Comparison of ENCODE assay signal across 16 cellular contexts in the genomic region with DNA sequence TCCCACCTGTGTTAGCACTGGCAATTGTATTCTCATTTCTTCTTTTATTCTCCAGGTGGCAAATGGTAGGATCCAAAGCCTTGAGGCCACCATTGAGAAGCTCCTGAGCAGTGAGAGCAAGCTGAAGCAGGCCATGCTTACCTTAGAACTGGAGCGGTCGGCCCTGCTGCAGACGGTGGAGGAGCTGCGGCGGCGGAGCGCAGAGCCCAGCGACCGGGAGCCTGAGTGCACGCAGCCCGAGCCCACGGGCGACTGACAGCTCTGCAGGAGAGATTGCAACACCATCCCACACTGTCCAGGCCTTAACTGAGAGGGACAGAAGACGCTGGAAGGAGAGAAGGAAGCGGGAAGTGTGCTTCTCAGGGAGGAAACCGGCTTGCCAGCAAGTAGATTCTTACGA.
DNase-seq lines count a peak whose midpoint lies in the region; ATAC-seq lines count a peak whose summit lies in the region.
"Had no signal": no experiment of that assay in that cellular context is flagged by ENCODE, and none has a peak within 500 bp of the region (broad histone marks: within the 10 kb centered on the region; RNA-seq: fewer than 3 reads in every experiment).

No MANE protein-coding gene starts in this region.

- no peak for DNase-seq in activated CD4-positive, alpha-beta memory T cell treated with anti-CD3 and anti-CD28 coated beads for 36 hours
- DNase-seq in activated CD4-positive, alpha-beta memory T cell treated with anti-CD3 and anti-CD28 coated beads, Interleukin-2, amount 10 ng/mL, durations not matched to agents 7 days and 5 days, result no peak
- DNase-seq in islet precursor cell (peak; percentile 32), NAMALWA (ENCODE audit: low spot score) (no peak), mesenteric fat pad (ENCODE audit: low spot score) (no peak)
- no peak for DNase-seq in activated CD8-positive, alpha-beta T cell treated with anti-CD3 and anti-CD28 coated beads, Interleukin-2, amount 10 ng/mL, durations not matched to agents 7 days and 5 days
- DNase-seq: AML-193; CD4-positive, alpha-beta memory T cell; DMS153; DMS79 treated with DMSO at 0.1 percent for 48 hours; GF-D8; GOT3; HFFc6 had no signal

- H3K9me3 Mint-ChIP-seq in activated CD4-positive, alpha-beta memory T cell treated with anti-CD3 and anti-CD28 coated beads for 36 hours, result no peaks in the 10 kb centered on the region
- H3K9me3 Mint-ChIP-seq in activated CD4-positive, alpha-beta memory T cell treated with anti-CD3 and anti-CD28 coated beads, Interleukin-2, amount 10 ng/mL, durations not matched to agents 7 days and 5 days, result no peaks in the 10 kb centered on the region
- no peaks in the 10 kb centered on the region for H3K9me3 Mint-ChIP-seq in activated T-helper 17 cell treated with anti-CD3 and anti-CD28 coated beads, Interleukin-2, amount 50 U/mL, for 72 hours
- no peaks in the 10 kb centered on the region for H3K9me3 Mint-ChIP-seq in activated CD8-positive, alpha-beta T cell treated with anti-CD3 and anti-CD28 coated beads, Interleukin-2, amount 10 ng/mL, durations not matched to agents 7 days and 5 days (ENCODE audit: insufficient read depth)
- H3K9me3 Mint-ChIP-seq: CD4-positive, alpha-beta memory T cell; HFFc6 had no signal

- peak overlapping the region; percentile 40 for H3K27ac Mint-ChIP-seq in activated CD4-positive, alpha-beta memory T cell treated with anti-CD3 and anti-CD28 coated beads for 36 hours
- H3K27ac Mint-ChIP-seq in activated CD4-positive, alpha-beta memory T cell treated with anti-CD3 and anti-CD28 coated beads, Interleukin-2, amount 10 ng/mL, durations not matched to agents 7 days and 5 days, result no peak overlapping the region
- H3K27ac Mint-ChIP-seq in activated T-helper 17 cell treated with anti-CD3 and anti-CD28 coated beads, Interleukin-2, amount 50 U/mL, for 72 hours, result no peak overlapping the region
- no peak overlapping the region for H3K27ac Mint-ChIP-seq in activated CD8-positive, alpha-beta T cell treated with anti-CD3 and anti-CD28 coated beads, Interleukin-2, amount 10 ng/mL, durations not matched to agents 7 days and 5 days
- H3K27ac Mint-ChIP-seq: HFFc6 had no signal

- H3K4me1 Mint-ChIP-seq in activated CD4-positive, alpha-beta memory T cell treated with anti-CD3 and anti-CD28 coated beads for 36 hours (ENCODE audit: low read depth), result peaks cover 45% of the 10 kb centered on the region
- peaks cover 44% of the 10 kb centered on the region for H3K4me1 Mint-ChIP-seq in activated CD4-positive, alpha-beta memory T cell treated with anti-CD3 and anti-CD28 coated beads, Interleukin-2, amount 10 ng/mL, durations not matched to agents 7 days and 5 days
- H3K4me1 Mint-ChIP-seq in activated T-helper 17 cell treated with anti-CD3 and anti-CD28 coated beads, Interleukin-2, amount 50 U/mL, for 72 hours, result peaks cover 5% of the 10 kb centered on the region
- H3K4me1 Mint-ChIP-seq in activated CD8-positive, alpha-beta T cell treated with anti-CD3 and anti-CD28 coated beads, Interleukin-2, amount 10 ng/mL, durations not matched to agents 7 days and 5 days (ENCODE audit: low read depth), result peaks cover 29% of the 10 kb centered on the region

- no peaks in the 10 kb centered on the region for H3K27me3 Mint-ChIP-seq in activated CD4-positive, alpha-beta memory T cell treated with anti-CD3 and anti-CD28 coated beads for 36 hours
- peaks cover 4% of the 10 kb centered on the region for H3K27me3 Mint-ChIP-seq in activated CD4-positive, alpha-beta memory T cell treated with anti-CD3 and anti-CD28 coated beads, Interleukin-2, amount 10 ng/mL, durations not matched to agents 7 days and 5 days
- no peaks in the 10 kb centered on the region for H3K27me3 Mint-ChIP-seq in activated T-helper 17 cell treated with anti-CD3 and anti-CD28 coated beads, Interleukin-2, amount 50 U/mL, for 72 hours
- H3K27me3 Mint-ChIP-seq in activated CD8-positive, alpha-beta T cell treated with anti-CD3 and anti-CD28 coated beads, Interleukin-2, amount 10 ng/mL, durations not matched to agents 7 days and 5 days (ENCODE audit: low read depth), result no peaks in the 10 kb centered on the region
- H3K27me3 Mint-ChIP-seq: CD4-positive, alpha-beta memory T cell had no signal

- no peak overlapping the region for H3K4me3 Mint-ChIP-seq in activated CD4-positive, alpha-beta memory T cell treated with anti-CD3 and anti-CD28 coated beads for 36 hours
- no peak overlapping the region for H3K4me3 Mint-ChIP-seq in activated CD4-positive, alpha-beta memory T cell treated with anti-CD3 and anti-CD28 coated beads, Interleukin-2, amount 10 ng/mL, durations not matched to agents 7 days and 5 days
- peak overlapping the region; percentile 9 for H3K4me3 Mint-ChIP-seq in activated T-helper 17 cell treated with anti-CD3 and anti-CD28 coated beads, Interleukin-2, amount 50 U/mL, for 72 hours
- H3K4me3 Mint-ChIP-seq in activated CD8-positive, alpha-beta T cell treated with anti-CD3 and anti-CD28 coated beads, Interleukin-2, amount 10 ng/mL, durations not matched to agents 7 days and 5 days, result no peak overlapping the region
- H3K4me3 Mint-ChIP-seq: CD4-positive, alpha-beta memory T cell; HFFc6 had no signal

- CTCF ChIA-PET in activated CD4-positive, alpha-beta memory T cell treated with anti-CD3 and anti-CD28 coated beads for 36 hours (lab: Charles Lee), result interaction anchor here (1.8 kb wide), 1 partner anchor 67 kb away, joined by 5 read pairs; no protein-coding TSS in a partner anchor
- CTCF ChIA-PET in activated CD4-positive, alpha-beta memory T cell treated with anti-CD3 and anti-CD28 coated beads, Interleukin-2, amount 10 ng/mL, durations not matched to agents 7 days and 5 days (lab: Charles Lee), result no interaction called here
- CTCF ChIA-PET in activated CD8-positive, alpha-beta T cell treated with anti-CD3 and anti-CD28 coated beads, Interleukin-2, amount 10 ng/mL, durations not matched to agents 7 days and 5 days (lab: Charles Lee), result no interaction called here

- POLR2A ChIA-PET in activated CD4-positive, alpha-beta memory T cell treated with anti-CD3 and anti-CD28 coated beads for 36 hours (lab: Charles Lee), result interaction anchor here (0.7 kb wide), 1 partner anchor 47 kb away, joined by 6 read pairs; no protein-coding TSS in a partner anchor
- POLR2A ChIA-PET in activated CD4-positive, alpha-beta memory T cell treated with anti-CD3 and anti-CD28 coated beads, Interleukin-2, amount 10 ng/mL, durations not matched to agents 7 days and 5 days (lab: Charles Lee), result interaction anchor here (12.0 kb wide), 1 partner anchor 20 kb away, joined by 213 read pairs; no protein-coding TSS in a partner anchor
- POLR2A ChIA-PET in activated CD8-positive, alpha-beta T cell treated with anti-CD3 and anti-CD28 coated beads, Interleukin-2, amount 10 ng/mL, durations not matched to agents 7 days and 5 days (lab: Charles Lee), result no interaction called here

- peaks cover 60% of the 10 kb centered on the region for H3K36me3 Mint-ChIP-seq in activated CD4-positive, alpha-beta memory T cell treated with anti-CD3 and anti-CD28 coated beads for 36 hours
- H3K36me3 Mint-ChIP-seq in activated CD4-positive, alpha-beta memory T cell treated with anti-CD3 and anti-CD28 coated beads, Interleukin-2, amount 10 ng/mL, durations not matched to agents 7 days and 5 days (ENCODE audit: low read depth), result peaks cover 85% of the 10 kb centered on the region
- H3K36me3 Mint-ChIP-seq in activated T-helper 17 cell treated with anti-CD3 and anti-CD28 coated beads, Interleukin-2, amount 50 U/mL, for 72 hours (ENCODE audit: low read depth), result peaks cover 75% of the 10 kb centered on the region
- H3K36me3 Mint-ChIP-seq in activated CD8-positive, alpha-beta T cell treated with anti-CD3 and anti-CD28 coated beads, Interleukin-2, amount 10 ng/mL, durations not matched to agents 7 days and 5 days (ENCODE audit: low read depth), result peaks cover 72% of the 10 kb centered on the region

- ATAC-seq in activated T-helper 17 cell treated with anti-CD3 and anti-CD28 coated beads, Interleukin-2, amount 50 U/mL, for 72 hours (replicated peaks), result no peak
- no peak for ATAC-seq in activated CD8-positive, alpha-beta T cell treated with anti-CD3 and anti-CD28 coated beads, Interleukin-2, amount 10 ng/mL, durations not matched to agents 7 days and 5 days
- ATAC-seq: A549, HCT116 had no signal

- intact Hi-C loops in activated CD4-positive, alpha-beta memory T cell treated with anti-CD3 and anti-CD28 coated beads for 36 hours (cut with micrococcal nuclease), result no loop called here
